ENCODE assay signal across 8 cellular contexts in genomic region chr12:45215419-45216296, GRCh38. TPM values are rescaled to one million over a fixed set of nuclear protein-coding genes. Genes with fewer than 3 reads are reported as not detected.
A peak's percentile ranks its signal among the peaks of the same experiment; 100 is the strongest.
DNase-seq lines count a peak whose midpoint lies in the region; ATAC-seq and TF ChIP-seq lines count a peak whose summit lies in the region.

Gene ANO6, plus strand, starts transcription at chr12:45216095. Its CDS starts 227 bp downstream, at chr12:45216322.

- H3K9me3 ChIP-seq in heart left ventricle: no peaks in the 10 kb centered on the region

- peak; percentile 47 for TF ChIP-seq CTCF in GM13977 (IDR thresholded peaks at IDR 0.05; ENCODE audit: extremely low read depth, insufficient read depth, missing control alignments)
- peak in 4 of 12 donors; percentile 19 to 35 (median 29) for TF ChIP-seq CTCF in heart left ventricle (IDR thresholded peaks at IDR 0.05)
- peak; percentile 24 for TF ChIP-seq CTCF in progenitor cell of endocrine pancreas (IDR thresholded peaks at IDR 0.05; ENCODE audit: unreplicated experiment)

- H3K27ac ChIP-seq in adipose tissue (ENCODE audit: low read depth, low read length): peak within 1 kb of the TSS; percentile 92
- peak within 1 kb of the TSS; percentile 83 to 99 (median 94) for H3K27ac ChIP-seq in heart left ventricle

- H3K27me3 Mint-ChIP-seq in progenitor cell of endocrine pancreas: no peaks in the 10 kb centered on the region

- H3K4me3 Mint-ChIP-seq in progenitor cell of endocrine pancreas (ENCODE audit: low read depth): peak within 1 kb of the TSS; percentile 91

- peak in 1 of 2 donors; percentile 76 for TF ChIP-seq POLR2A in heart left ventricle (IDR thresholded peaks at IDR 0.05)

- ATAC-seq in HG02840 (IDR thresholded peaks at IDR 0.05; ENCODE audit: low FRiP score, unreplicated experiment) (peak; percentile 63), heart left ventricle (peak; percentile 90 to 97 (median 96))

- 0 to 1% (median 0%) methylated on average over 70 of the region's 70 CpGs for WGBS in adipose tissue, 3 donors
- 0% methylated on average over 36 to 70 of the region's 70 CpGs for WGBS in heart left ventricle, 4 donors

- peak within 1 kb of the TSS; percentile 61 to 97 (median 90) for H3K4me3 ChIP-seq in heart left ventricle

- in situ Hi-C loops in GM13977 (cut with MboI; ENCODE audit: low pct_unique_long_range_greater_than_20kb, low sequenced_read_pairs, unreplicated experiment): no loop called here

- intact Hi-C loops in heart left ventricle (cut with DNase I): loop anchor here in 9 of 10 donors (2.0 to 10.0 kb wide), 13 partner anchors 42 to 512 kb away; partner anchors contain the start of gene ARID2 (in 3 of the 9)

- DNase-seq in GM13977 (ENCODE audit: low spot score) (peak; percentile 80), NCI-H1417 treated with DMSO at 0.1 percent for 48 hours (lab: John Stamatoyannopoulos, UW) (peak; percentile 93), T-helper 1 cell (peak; percentile 52 to 80 (median 69)), heart left ventricle (peak; percentile 91 to 94 (median 92)), progenitor cell of endocrine pancreas (ENCODE audit: low spot score, unreplicated experiment) (peak; percentile 85), ureter (ENCODE audit: low spot score) (peak; percentile 90)

- no peaks in the 10 kb centered on the region for H3K9me3 Mint-ChIP-seq in progenitor cell of endocrine pancreas (ENCODE audit: low read depth)

- H3K36me3 Mint-ChIP-seq in progenitor cell of endocrine pancreas (ENCODE audit: insufficient read depth): no peaks in the 10 kb centered on the region

- H3K4me1 ChIP-seq in heart left ventricle: peaks cover 4 to 40% (median 28%) of the 10 kb centered on the region in 12 donors

- peak within 1 kb of the TSS; percentile 97 for H3K27ac Mint-ChIP-seq in progenitor cell of endocrine pancreas

- H3K4me1 Mint-ChIP-seq in progenitor cell of endocrine pancreas (ENCODE audit: low read depth): peaks cover 34% of the 10 kb centered on the region

- no peaks in the 10 kb centered on the region for H3K27me3 ChIP-seq in heart left ventricle

- H3K36me3 ChIP-seq in heart left ventricle: no peaks in the 10 kb centered on the region

RNA-seq across cellular contexts. Expression of gene ANO6, which starts in this region (rescaled TPM):
- polyA plus RNA-seq in adipose tissue (10 to 100 TPM; 11.7 to 59.2 (median 21.8) TPM), heart left ventricle (10 to 100 TPM in 1 of 2 donors, 1 to 10 TPM in 1; 9.0 to 21.9 TPM)
- total RNA-seq in heart left ventricle (10 to 100 TPM; 29.1 to 57.2 (median 46.7) TPM), progenitor cell of endocrine pancreas (39.2 and 43.1 TPM in 2 replicates), ureter (80.9 TPM)

Comparison
In these comparisons a context has a peak if more than half of its experiments do, and no peak if none do; other contexts are left out.
1. Peak in every context shown above with its lines: DNase-seq, ATAC-seq, H3K4me3 ChIP-seq and H3K27ac ChIP-seq.